ENCODE assay signal across 24 cellular contexts in the genomic region with DNA sequence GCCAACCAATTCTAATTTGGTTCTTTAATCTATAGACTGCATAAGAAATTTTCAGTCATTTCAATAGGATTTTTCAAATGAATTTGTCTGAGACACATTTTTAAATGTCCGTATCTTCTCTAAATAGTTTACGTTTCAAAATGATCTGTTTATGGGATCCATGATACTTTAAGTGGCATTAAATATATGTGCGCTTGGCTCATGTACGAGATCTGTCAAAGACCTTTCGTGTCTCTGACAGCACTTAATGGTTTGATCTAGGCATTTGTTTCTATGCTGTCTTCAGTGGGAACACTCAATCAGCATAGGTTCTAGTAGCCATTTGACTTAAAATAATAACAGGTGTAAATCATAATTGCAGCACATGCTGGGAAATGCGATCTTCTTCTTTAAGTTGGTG.
"Had no signal": no experiment of that assay in that cellular context is flagged by ENCODE, and none has a peak within 500 bp of the region (broad histone marks: within the 10 kb centered on the region; RNA-seq: fewer than 3 reads in every experiment).

No MANE protein-coding gene starts in this region.

- H3K27ac ChIP-seq: colonic mucosa, coronary artery, dorsolateral prefrontal cortex, epithelial cell of prostate, esophagus muscularis mucosa, esophagus squamous epithelium, foreskin keratinocyte, gastrocnemius medialis, gastroesophageal sphincter, heart left ventricle, heart right ventricle had no signal

- DNase-seq: colonic mucosa; cortex of kidney; dermis blood vessel endothelial cell; dorsolateral prefrontal cortex; effector CD4-positive, alpha-beta T cell; effector CD8-positive, alpha-beta T cell; effector memory CD4-positive, alpha-beta T cell; effector memory CD8-positive, alpha-beta T cell; endodermal cell; erythroblast; esophagus squamous epithelium; foreskin fibroblast; foreskin keratinocyte; foreskin melanocyte; gastrocnemius medialis; glutamatergic neuron; head of caudate nucleus; heart left ventricle; heart right ventricle had no signal

- H3K4me3 ChIP-seq: colonic mucosa, coronary artery, dorsolateral prefrontal cortex, esophagus muscularis mucosa, esophagus squamous epithelium, gastrocnemius medialis, gastroesophageal sphincter, heart left ventricle, heart right ventricle had no signal

- H3K4me3 Mint-ChIP-seq: dendritic cell treated with granulocyte-macrophage colony-stimulating factor and Interleukin-4, amounts not matched to agents 40 ng/mL and 50 ng/mL, for 4 days; effector memory CD8-positive, alpha-beta T cell; endodermal cell had no signal

- H3K27me3 Mint-ChIP-seq: dendritic cell treated with granulocyte-macrophage colony-stimulating factor and Interleukin-4, amounts not matched to agents 40 ng/mL and 50 ng/mL, for 4 days; effector memory CD8-positive, alpha-beta T cell had no signal

- H3K27ac Mint-ChIP-seq: dendritic cell treated with granulocyte-macrophage colony-stimulating factor and Interleukin-4, amounts not matched to agents 40 ng/mL and 50 ng/mL, for 4 days; effector memory CD8-positive, alpha-beta T cell; endodermal cell had no signal

- H3K9me3 ChIP-seq: colonic mucosa, esophagus muscularis mucosa, esophagus squamous epithelium, gastrocnemius medialis, gastroesophageal sphincter, heart left ventricle, heart right ventricle had no signal

- H3K27me3 ChIP-seq: colonic mucosa, dorsolateral prefrontal cortex, esophagus muscularis mucosa, esophagus squamous epithelium, foreskin keratinocyte, gastrocnemius medialis, gastroesophageal sphincter, heart left ventricle, heart right ventricle had no signal

- H3K36me3 ChIP-seq: colonic mucosa, esophagus muscularis mucosa, esophagus squamous epithelium, gastrocnemius medialis, gastroesophageal sphincter, heart left ventricle, heart right ventricle had no signal

- H3K9me3 Mint-ChIP-seq: dendritic cell treated with granulocyte-macrophage colony-stimulating factor and Interleukin-4, amounts not matched to agents 40 ng/mL and 50 ng/mL, for 4 days; endodermal cell had no signal
